Comparison of ENCODE assay signal across 32 cellular contexts in genomic region chr18:48644029-48644428, GRCh38.
"Had no signal": no experiment of that assay in that cellular context is flagged by ENCODE, and none has a peak within 500 bp of the region (broad histone marks: within the 10 kb centered on the region; RNA-seq: fewer than 3 reads in every experiment).

No MANE protein-coding gene starts in this region.

- H3K4me2 ChIP-seq: smooth muscle cell had no signal

- H3K27me3 Mint-ChIP-seq: naive B cell; natural killer cell treated with Interleukin-12 subunit alpha and Interleukin-12 subunit beta and Interleukin-15 and Interleukin-18, amount 100 ng/mL, for 72 hours had no signal

- FAIRE-seq: endothelial cell of umbilical vein, pancreas had no signal

- H3K9me3 Mint-ChIP-seq: natural killer cell treated with Interleukin-12 subunit alpha and Interleukin-12 subunit beta and Interleukin-15 and Interleukin-18, amount 100 ng/mL, for 72 hours had no signal

- DNase-seq: dermis blood vessel endothelial cell; effector memory CD4-positive, alpha-beta T cell; foreskin melanocyte; hypothalamus; immature natural killer cell; islet precursor cell; kidney glomerular epithelial cell; left colon; left ventricle myocardium superior; mucosa of descending colon; naive B cell; pancreas; retina; stimulated activated CD4-positive, alpha-beta T cell treated with anti-CD3 and anti-CD28 coated beads, Interleukin-12 subunit alpha, Interleukin-12 subunit beta, amount 100 ng/mL, for 4 hours; stimulated activated CD4-positive, alpha-beta T cell treated with anti-CD3 and anti-CD28 coated beads, Interleukin-2, amount 100 ng/mL, for 24 hours; stimulated activated CD4-positive, alpha-beta T cell treated with anti-CD3 and anti-CD28 coated beads, Interleukin-4, amount 100 ng/mL, for 24 hours; stimulated activated naive CD4-positive, alpha-beta T cell treated with Interleukin-2 at 50 U/mL for 16 hours; stomach; thyroid gland; trophoblast cell had no signal

- H3K27me3 ChIP-seq: esophagus muscularis mucosa, neutrophil, pancreas, stomach, thyroid gland had no signal

- H3K27ac ChIP-seq: coronary artery, esophagus muscularis mucosa, neutrophil, pancreas, stomach, thyroid gland had no signal

- H3K27ac Mint-ChIP-seq: immature natural killer cell; memory B cell; naive B cell; natural killer cell treated with Interleukin-12 subunit alpha and Interleukin-12 subunit beta and Interleukin-15 and Interleukin-18, amount 100 ng/mL, for 72 hours; stimulated activated effector memory CD8-positive, alpha-beta T cell treated with anti-CD3 and anti-CD28 coated beads, Interleukin-12 subunit alpha, Interleukin-12 subunit beta, amount 100 ng/mL, for 72 hours had no signal

- H3K4me1 Mint-ChIP-seq: immature natural killer cell; memory B cell; naive B cell; stimulated activated effector memory CD8-positive, alpha-beta T cell treated with anti-CD3 and anti-CD28 coated beads, Interleukin-12 subunit alpha, Interleukin-12 subunit beta, amount 100 ng/mL, for 72 hours had no signal

- H3K36me3 Mint-ChIP-seq: natural killer cell treated with Interleukin-12 subunit alpha and Interleukin-12 subunit beta and Interleukin-15 and Interleukin-18, amount 100 ng/mL, for 72 hours; stimulated activated effector memory CD8-positive, alpha-beta T cell treated with anti-CD3 and anti-CD28 coated beads, Interleukin-12 subunit alpha, Interleukin-12 subunit beta, amount 100 ng/mL, for 72 hours had no signal

- H3K4me3 ChIP-seq: coronary artery, esophagus muscularis mucosa, lung, mucosa of descending colon, pancreas, smooth muscle cell, stomach, thyroid gland had no signal

- ATAC-seq: left colon; left ventricle myocardium superior; mucosa of descending colon; natural killer cell treated with Interleukin-12 subunit alpha and Interleukin-12 subunit beta and Interleukin-15 and Interleukin-18, amount 100 ng/mL, for 72 hours; pancreas; sciatic nerve; stimulated activated effector memory CD8-positive, alpha-beta T cell treated with anti-CD3 and anti-CD28 coated beads, Interleukin-12 subunit alpha, Interleukin-12 subunit beta, amount 100 ng/mL, for 72 hours had no signal

- H3K9me3 ChIP-seq: esophagus muscularis mucosa, mucosa of descending colon, neutrophil, pancreas, stomach, thyroid gland had no signal

- H3K36me3 ChIP-seq: neutrophil, pancreas, thyroid gland had no signal

- H3K4me3 Mint-ChIP-seq: immature natural killer cell; memory B cell; mesothelial cell of epicardium; natural killer cell treated with Interleukin-12 subunit alpha and Interleukin-12 subunit beta and Interleukin-15 and Interleukin-18, amount 100 ng/mL, for 72 hours; neural crest cell; stimulated activated effector memory CD8-positive, alpha-beta T cell treated with anti-CD3 and anti-CD28 coated beads, Interleukin-12 subunit alpha, Interleukin-12 subunit beta, amount 100 ng/mL, for 72 hours had no signal

- H3K4me1 ChIP-seq: pancreas, stomach had no signal
